ENCODE assay signal across 14 cellular contexts in the genomic region with DNA sequence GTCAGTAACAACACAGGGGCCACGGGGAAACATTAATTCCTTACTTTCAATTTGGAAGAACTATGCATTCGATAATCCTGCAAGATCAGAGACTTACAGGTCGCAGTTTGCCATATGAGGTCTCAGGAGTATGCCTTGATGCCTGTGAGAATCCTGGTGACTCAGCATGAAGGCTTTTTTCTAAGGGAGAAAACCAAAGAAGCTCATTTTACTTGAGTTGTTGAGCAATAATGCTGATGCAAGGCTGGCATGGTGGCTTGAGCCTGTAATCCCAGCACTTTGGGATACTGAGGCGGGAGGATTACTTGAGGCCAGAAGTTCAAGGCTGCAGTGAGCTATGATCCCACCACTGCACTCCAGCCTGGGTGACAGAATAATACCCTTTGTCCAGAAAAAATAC. TPM values are rescaled to one million over a fixed set of nuclear protein-coding genes. Genes with fewer than 3 reads are reported as not detected.
DNase-seq lines count a peak whose midpoint lies in the region; ATAC-seq and TF ChIP-seq lines count a peak whose summit lies in the region.
"Had no signal": no experiment of that assay in that cellular context is flagged by ENCODE, and none has a peak within 500 bp of the region (broad histone marks: within the 10 kb centered on the region; RNA-seq: fewer than 3 reads in every experiment).

No MANE protein-coding gene starts in this region.

- no peak overlapping the region for H3K27ac Mint-ChIP-seq in stimulated activated memory B cell treated with anti-CD40 and anti-IgM and Interleukin-4, amounts not matched to agents 10 μg/mL and 1 μg/mL and 100 μg/mL, for 72 hours
- H3K27ac Mint-ChIP-seq: activated T-cell treated with anti-CD3 and anti-CD28 coated beads, Interleukin-2, amount 50 U/mL, for 72 hours had no signal

- no peak for TF ChIP-seq POLR2A in erythroblast (IDR thresholded peaks at IDR 0.05; ENCODE audit: low read length)

- no peak for ATAC-seq in stimulated activated memory B cell treated with anti-CD40 and anti-IgM and Interleukin-4, amounts not matched to agents 10 μg/mL and 1 μg/mL and 100 μg/mL, for 72 hours
- ATAC-seq in GM21529 (IDR thresholded peaks at IDR 0.05; ENCODE audit: unreplicated experiment) = no peak
- ATAC-seq: activated T-cell treated with anti-CD3 and anti-CD28 coated beads, Interleukin-2, amount 50 U/mL, for 72 hours; GM12878 had no signal

- H2BK12ac ChIP-seq in trophoblast cell (ENCODE audit: low read length) = no peak overlapping the region

- H3K79me1 ChIP-seq in trophoblast cell (ENCODE audit: low read length) = no peaks in the 10 kb centered on the region

- no peak overlapping the region for H4K91ac ChIP-seq in trophoblast cell (ENCODE audit: low read depth, low read length)

- no peak overlapping the region for H3K18ac ChIP-seq in trophoblast cell (ENCODE audit: low read length)

- no peak overlapping the region for H3K23ac ChIP-seq in trophoblast cell (ENCODE audit: low read length)

- H3K4ac ChIP-seq in trophoblast cell (ENCODE audit: low read depth, low read length) = no peak overlapping the region

- H4K12ac ChIP-seq in trophoblast cell (ENCODE audit: low read depth, low read length) = no peak overlapping the region

- no peak overlapping the region for H3K14ac ChIP-seq in trophoblast cell (ENCODE audit: low read length)

- H3K4me3 ChIP-seq in epithelial cell of esophagus (ENCODE audit: low read length) = no peak overlapping the region
- H3K4me3 ChIP-seq in trophoblast cell (ENCODE audit: low read depth, low read length) = no peak overlapping the region
- H3K4me3 ChIP-seq: GM12878, testis had no signal

- H2BK5ac ChIP-seq in trophoblast cell (ENCODE audit: low read depth, low read length, poor library complexity) = no peak overlapping the region

- H3K9ac ChIP-seq in trophoblast cell (ENCODE audit: low read length) = no peak overlapping the region

- H3K36me3 Mint-ChIP-seq in stimulated activated memory B cell treated with anti-CD40 and anti-IgM and Interleukin-4, amounts not matched to agents 10 μg/mL and 1 μg/mL and 100 μg/mL, for 72 hours = peaks cover 52% of the 10 kb centered on the region

- no peaks in the 10 kb centered on the region for H3K79me2 ChIP-seq in trophoblast cell (ENCODE audit: control insufficient read depth, insufficient read depth, low read length, poor library complexity)

- no peak overlapping the region for H2AK5ac ChIP-seq in trophoblast cell (ENCODE audit: low read length)

- H3K4me1 Mint-ChIP-seq in stimulated activated memory B cell treated with anti-CD40 and anti-IgM and Interleukin-4, amounts not matched to agents 10 μg/mL and 1 μg/mL and 100 μg/mL, for 72 hours = peaks cover 5% of the 10 kb centered on the region
- H3K4me1 Mint-ChIP-seq: immature natural killer cell had no signal

- H3K4me2 ChIP-seq in trophoblast cell (ENCODE audit: low read length) = no peak overlapping the region

- H2AFZ ChIP-seq in trophoblast cell (ENCODE audit: insufficient read depth, low read length, poor library complexity) = no peak overlapping the region

- DNase-seq in GM03348 (ENCODE audit: low spot score) (peak; percentile 73), OCI-M1 (lab: John Stamatoyannopoulos, UW) (peak; percentile 72), epithelial cell of esophagus (ENCODE audit: low read depth) (peak; percentile 75), trophoblast cell (peak; percentile 37 to 84), erythroblast (lab: John Stamatoyannopoulos, UW) (no peak), C1 segment of cervical spinal cord (lab: John Stamatoyannopoulos, UW) (no peak)
- DNase-seq: activated CD4-positive, alpha-beta T cell treated with anti-CD3 and anti-CD28 coated beads for 1 hour; activated T-cell treated with anti-CD3 and anti-CD28 coated beads, Interleukin-2, amount 50 U/mL, for 72 hours; immature natural killer cell; NCI-H187; testis had no signal

- H3K27me3 ChIP-seq in trophoblast cell (ENCODE audit: insufficient read depth, low read length) = no peaks in the 10 kb centered on the region
- H3K27me3 ChIP-seq: testis had no signal

- H3K9me3 ChIP-seq in trophoblast cell (ENCODE audit: insufficient read depth, low read depth, low read length) = no peaks in the 10 kb centered on the region
- H3K9me3 ChIP-seq: testis had no signal

- no peaks in the 10 kb centered on the region for H3K4me1 ChIP-seq in trophoblast cell (ENCODE audit: control insufficient read depth in 1 of 2, insufficient read depth in 2 of 2, low read length in 2 of 2)

- H3K9me3 Mint-ChIP-seq in stimulated activated memory B cell treated with anti-CD40 and anti-IgM and Interleukin-4, amounts not matched to agents 10 μg/mL and 1 μg/mL and 100 μg/mL, for 72 hours = no peaks in the 10 kb centered on the region
- H3K9me3 Mint-ChIP-seq: activated T-cell treated with anti-CD3 and anti-CD28 coated beads, Interleukin-2, amount 50 U/mL, for 72 hours; immature natural killer cell had no signal

- no peaks in the 10 kb centered on the region for H3K27me3 Mint-ChIP-seq in stimulated activated memory B cell treated with anti-CD40 and anti-IgM and Interleukin-4, amounts not matched to agents 10 μg/mL and 1 μg/mL and 100 μg/mL, for 72 hours

- H4K8ac ChIP-seq in trophoblast cell (ENCODE audit: low read depth, low read length) = no peak overlapping the region

- no CpG with 5 or more reads among the region's 4 CpGs for WGBS in trophoblast cell (ENCODE audit: extremely low coverage, insufficient coverage, insufficient read length)

- H3K27ac ChIP-seq in trophoblast cell (ENCODE audit: low read depth, low read length) = no peak overlapping the region
- H3K27ac ChIP-seq: testis had no signal

- no peak for TF ChIP-seq CTCF in epithelial cell of esophagus (IDR thresholded peaks at IDR 0.05; ENCODE audit: insufficient read depth, low read depth, low read length, missing control alignments)

- H3K36me3 ChIP-seq in trophoblast cell (ENCODE audit: control insufficient read depth in 1 of 2, insufficient read depth in 2 of 2, low read length in 2 of 2) = peaks cover 0 to 2% of the 10 kb centered on the region in 2 experiments

- no peak overlapping the region for H3K4me3 Mint-ChIP-seq in stimulated activated memory B cell treated with anti-CD40 and anti-IgM and Interleukin-4, amounts not matched to agents 10 μg/mL and 1 μg/mL and 100 μg/mL, for 72 hours
- H3K4me3 Mint-ChIP-seq: activated T-cell treated with anti-CD3 and anti-CD28 coated beads, Interleukin-2, amount 50 U/mL, for 72 hours; immature natural killer cell had no signal

- H2BK120ac ChIP-seq in trophoblast cell (ENCODE audit: insufficient read depth, low read length, poor library complexity) = no peak overlapping the region

RNA-seq across cellular contexts. Expression of gene ATG16L2, which starts 26.6 kb away (rescaled TPM):
- polyA plus RNA-seq in trophoblast cell (2013) = 7.4 and 8.0 TPM in 2 replicates

RNA-seq across cellular contexts. Expression of gene STARD10, which starts 46.9 kb away (rescaled TPM):
- polyA plus RNA-seq in trophoblast cell (2013) = 143 and 154 TPM in 2 replicates

Comparison
In these comparisons a context has a peak if more than half of its experiments do, and no peak if none do; other contexts are left out.
1. DNase-seq: peak in GM03348 (single experiment), OCI-M1 (single experiment), epithelial cell of esophagus (single experiment) and trophoblast cell (2 of 2); none in erythroblast (0 of 2) and C1 segment of cervical spinal cord (0 of 14).